In the genomic region with DNA sequence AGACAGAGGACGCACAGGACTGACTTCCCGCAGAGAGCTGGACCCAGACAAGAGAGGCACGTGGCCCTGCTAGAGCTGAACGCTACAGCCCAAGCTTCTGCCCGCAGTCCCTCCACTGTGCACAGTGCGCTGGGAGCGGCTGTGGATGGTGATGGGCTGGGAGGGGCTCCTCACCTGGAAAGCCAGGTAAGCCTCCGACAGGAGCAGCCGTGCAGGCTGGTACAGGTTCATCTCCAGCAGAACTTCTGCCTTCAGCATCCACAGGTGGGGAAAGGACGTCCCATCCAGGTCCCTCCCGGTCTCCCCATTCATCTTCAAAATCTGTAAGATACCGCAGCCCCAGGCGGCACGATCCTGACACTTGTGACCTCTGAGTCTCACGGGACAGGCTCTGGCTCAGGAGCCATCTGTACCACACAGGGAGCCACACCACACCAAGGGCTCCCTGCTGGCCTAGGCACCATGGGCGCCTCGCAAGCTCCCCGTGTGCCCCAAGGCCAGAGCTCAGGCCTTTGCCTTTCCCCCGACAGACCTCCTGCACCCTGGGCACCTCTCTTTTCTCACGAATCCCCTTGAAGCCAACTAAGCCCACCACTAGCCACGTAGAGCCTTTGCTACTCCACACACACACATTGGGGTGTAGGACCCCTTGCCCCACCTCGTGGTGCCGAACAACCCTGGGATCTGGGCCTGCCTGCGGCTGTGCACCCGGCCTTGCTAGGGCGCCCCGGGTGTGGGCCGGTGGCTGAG, we compare ENCODE assay signal across 18 cellular contexts.
DNase-seq lines count a peak whose midpoint lies in the region; ATAC-seq and TF ChIP-seq lines count a peak whose summit lies in the region.
"Had no signal": no experiment of that assay in that cellular context is flagged by ENCODE, and none has a peak within 500 bp of the region (broad histone marks: within the 10 kb centered on the region; RNA-seq: fewer than 3 reads in every experiment).

No MANE protein-coding gene starts in this region.

- intact Hi-C loops in natural killer cell (cut with micrococcal nuclease) = no loop called here
- intact Hi-C loops in heart left ventricle (cut with DNase I) = no loop called here

- H3K4me3 ChIP-seq in heart left ventricle = no peak overlapping the region
- H3K4me3 ChIP-seq: esophagus muscularis mucosa, GM23248, thoracic aorta had no signal

- 87 to 92% (median 89%) methylated on average over 25 to 28 of the region's 28 CpGs for WGBS in heart left ventricle, 4 donors

- no peak overlapping the region for H3K4me3 Mint-ChIP-seq in natural killer cell treated with Interleukin-12 subunit alpha and Interleukin-12 subunit beta and Interleukin-15 and Interleukin-18, amount 100 ng/mL, for 72 hours
- H3K4me3 Mint-ChIP-seq in natural killer cell (no peak overlapping the region), progenitor cell of endocrine pancreas (ENCODE audit: low read depth) (no peak overlapping the region)
- H3K4me3 Mint-ChIP-seq: activated CD4-positive, alpha-beta T cell treated with anti-CD3 and anti-CD28 coated beads, Interleukin-2, amount 10 ng/mL, durations not matched to agents 24 days and 14 days; activated naive CD4-positive, alpha-beta T cell treated with anti-CD3 and anti-CD28 coated beads, Interleukin-2, amount 50 U/mL, for 24 hours; CD8-positive, alpha-beta T cell had no signal

- TF ChIP-seq CTCF in natural killer cell (IDR thresholded peaks at IDR 0.05) (no peak), heart left ventricle (IDR thresholded peaks at IDR 0.05) (no peak), progenitor cell of endocrine pancreas (IDR thresholded peaks at IDR 0.05; ENCODE audit: unreplicated experiment) (no peak)

- no peak overlapping the region for H3K27ac Mint-ChIP-seq in natural killer cell treated with Interleukin-12 subunit alpha and Interleukin-12 subunit beta and Interleukin-15 and Interleukin-18, amount 100 ng/mL, for 72 hours
- no peak overlapping the region for H3K27ac Mint-ChIP-seq in natural killer cell
- H3K27ac Mint-ChIP-seq in progenitor cell of endocrine pancreas = no peak overlapping the region
- H3K27ac Mint-ChIP-seq: activated CD4-positive, alpha-beta T cell treated with anti-CD3 and anti-CD28 coated beads, Interleukin-2, amount 10 ng/mL, durations not matched to agents 24 days and 14 days; activated naive CD4-positive, alpha-beta T cell treated with anti-CD3 and anti-CD28 coated beads, Interleukin-2, amount 50 U/mL, for 24 hours; CD8-positive, alpha-beta T cell had no signal

- no peaks in the 10 kb centered on the region for H3K4me1 ChIP-seq in heart left ventricle

- H3K27me3 ChIP-seq in heart left ventricle = peaks cover 0 to 25% (median 6%) of the 10 kb centered on the region in 9 donors

- H3K4me1 Mint-ChIP-seq in natural killer cell treated with Interleukin-12 subunit alpha and Interleukin-12 subunit beta and Interleukin-15 and Interleukin-18, amount 100 ng/mL, for 72 hours (ENCODE audit: low read depth in 2 of 2) = peaks cover 0 to 12% of the 10 kb centered on the region in 2 donors
- H3K4me1 Mint-ChIP-seq in natural killer cell (peaks cover 9 to 26% of the 10 kb centered on the region in 2 donors), progenitor cell of endocrine pancreas (ENCODE audit: low read depth) (peaks cover 20% of the 10 kb centered on the region)

- peak in 1 of 2 donors; percentile 22 for ATAC-seq in natural killer cell treated with Interleukin-12 subunit alpha and Interleukin-12 subunit beta and Interleukin-15 and Interleukin-18, amount 100 ng/mL, for 72 hours
- no peak for ATAC-seq in natural killer cell
- no peak for ATAC-seq in heart left ventricle
- ATAC-seq: CD8-positive, alpha-beta T cell had no signal

- H3K9me3 ChIP-seq in heart left ventricle = peaks cover 0 to 10% (median 0%) of the 10 kb centered on the region in 12 donors
- H3K9me3 ChIP-seq: thoracic aorta had no signal

- no peak overlapping the region for H3K27ac ChIP-seq in heart left ventricle
- H3K27ac ChIP-seq: esophagus muscularis mucosa, GM23248, thoracic aorta had no signal

- peaks cover 4 to 5% of the 10 kb centered on the region in 2 donors for H3K27me3 Mint-ChIP-seq in natural killer cell treated with Interleukin-12 subunit alpha and Interleukin-12 subunit beta and Interleukin-15 and Interleukin-18, amount 100 ng/mL, for 72 hours
- H3K27me3 Mint-ChIP-seq in natural killer cell (ENCODE audit: low read depth in 2 of 2) (peaks cover 0 to under 1% of the 10 kb centered on the region in 2 donors), progenitor cell of endocrine pancreas (peaks cover 16% of the 10 kb centered on the region)
- H3K27me3 Mint-ChIP-seq: activated CD4-positive, alpha-beta T cell treated with anti-CD3 and anti-CD28 coated beads, Interleukin-2, amount 10 ng/mL, durations not matched to agents 24 days and 14 days; activated naive CD4-positive, alpha-beta T cell treated with anti-CD3 and anti-CD28 coated beads, Interleukin-2, amount 50 U/mL, for 24 hours had no signal

- no peaks in the 10 kb centered on the region for H3K36me3 Mint-ChIP-seq in natural killer cell treated with Interleukin-12 subunit alpha and Interleukin-12 subunit beta and Interleukin-15 and Interleukin-18, amount 100 ng/mL, for 72 hours
- H3K36me3 Mint-ChIP-seq in natural killer cell (no peaks in the 10 kb centered on the region), progenitor cell of endocrine pancreas (ENCODE audit: insufficient read depth) (peaks cover 5% of the 10 kb centered on the region)
- H3K36me3 Mint-ChIP-seq: activated naive CD4-positive, alpha-beta T cell treated with anti-CD3 and anti-CD28 coated beads, Interleukin-2, amount 50 U/mL, for 24 hours; CD8-positive, alpha-beta T cell had no signal

- no peak for TF ChIP-seq POLR2A in heart left ventricle (IDR thresholded peaks at IDR 0.05)

- no peaks in the 10 kb centered on the region for H3K9me3 Mint-ChIP-seq in natural killer cell treated with Interleukin-12 subunit alpha and Interleukin-12 subunit beta and Interleukin-15 and Interleukin-18, amount 100 ng/mL, for 72 hours
- H3K9me3 Mint-ChIP-seq in natural killer cell = no peaks in the 10 kb centered on the region
- H3K9me3 Mint-ChIP-seq in progenitor cell of endocrine pancreas (ENCODE audit: low read depth) = peaks cover 4% of the 10 kb centered on the region
- H3K9me3 Mint-ChIP-seq: activated CD4-positive, alpha-beta T cell treated with anti-CD3 and anti-CD28 coated beads, Interleukin-2, amount 10 ng/mL, durations not matched to agents 24 days and 14 days; activated naive CD4-positive, alpha-beta T cell treated with anti-CD3 and anti-CD28 coated beads, Interleukin-2, amount 50 U/mL, for 24 hours; CD8-positive, alpha-beta T cell had no signal

- H3K36me3 ChIP-seq in heart left ventricle = no peaks in the 10 kb centered on the region
- H3K36me3 ChIP-seq: esophagus muscularis mucosa, thoracic aorta had no signal

- DNase-seq in natural killer cell treated with Interleukin-12 subunit alpha and Interleukin-12 subunit beta and Interleukin-15 and Interleukin-18, amount 100 ng/mL, for 72 hours (ENCODE audit: low spot score) = peak; percentile 46
- no peak for DNase-seq in natural killer cell
- peak in 3 of 5 donors; percentile 10 to 37 (median 11) for DNase-seq in heart left ventricle
- peak; percentile 6 for DNase-seq in progenitor cell of endocrine pancreas (ENCODE audit: low spot score, unreplicated experiment)
- DNase-seq in SKM-1 treated with dmso at 0.1 percent for 144 hours (lab: John Stamatoyannopoulos, UW; ENCODE audit: unreplicated experiment) = no peak
- no peak for DNase-seq in HuH-7 (ENCODE audit: low spot score)
- no peak for DNase-seq in NCI-H2196 treated with DMSO at 0.1 percent for 48 hours (lab: John Stamatoyannopoulos, UW; ENCODE audit: unreplicated experiment)
- DNase-seq: activated CD4-positive, alpha-beta T cell treated with anti-CD3 and anti-CD28 coated beads, Interleukin-2, amount 10 ng/mL, durations not matched to agents 24 days and 14 days; CD8-positive, alpha-beta T cell; DMS153; effector CD8-positive, alpha-beta T cell; GM23248; NCI-H1436 treated with DMSO at 0.1 percent for 48 hours; NCI-H2171 treated with DMSO at 0.1 percent for 48 hours; SHP77 had no signal

Comparison
In these comparisons a context has a peak if more than half of its experiments do, and no peak if none do; other contexts are left out.
1. DNase-seq: peak in natural killer cell treated with Interleukin-12 subunit alpha and Interleukin-12 subunit beta and Interleukin-15 and Interleukin-18, amount 100 ng/mL, for 72 hours (single experiment), heart left ventricle (3 of 5) and progenitor cell of endocrine pancreas (single experiment); none in natural killer cell (single experiment), SKM-1 treated with dmso at 0.1 percent for 144 hours (single experiment), HuH-7 (single experiment) and NCI-H2196 treated with DMSO at 0.1 percent for 48 hours (single experiment).